Comparison of ENCODE assay signal across 17 cellular contexts in genomic region chr1:38940339-38941047, GRCh38. TPM values are rescaled to one million over a fixed set of nuclear protein-coding genes. Genes with fewer than 3 reads are reported as not detected.
DNase-seq lines count a peak whose midpoint lies in the region; ATAC-seq and TF ChIP-seq lines count a peak whose summit lies in the region.
"Had no signal": no experiment of that assay in that cellular context is flagged by ENCODE, and none has a peak within 500 bp of the region (broad histone marks: within the 10 kb centered on the region; RNA-seq: fewer than 3 reads in every experiment).

No MANE protein-coding gene starts in this region.

- no peaks in the 10 kb centered on the region for H3K9me3 Mint-ChIP-seq in Calu3 (ENCODE audit: low read depth, unreplicated experiment)
- H3K9me3 Mint-ChIP-seq: CD4-positive, alpha-beta T cell had no signal

- POLR2A ChIA-PET in PC-3 (lab: Charles Lee; ENCODE audit: unreplicated experiment): no interaction called here

- ATAC-seq in PC-3: no peak

- H3K27me3 Mint-ChIP-seq in Calu3 (ENCODE audit: unreplicated experiment): no peaks in the 10 kb centered on the region
- H3K27me3 Mint-ChIP-seq: CD4-positive, alpha-beta T cell had no signal

- H3K27me3 ChIP-seq in PC-3 (ENCODE audit: low read length): no peaks in the 10 kb centered on the region
- no peaks in the 10 kb centered on the region for H3K27me3 ChIP-seq in parathyroid adenoma (ENCODE audit: control insufficient read depth, insufficient read depth, low read length)

- BruUV-seq in Calu3 (replicated peaks; lab: Mats Ljungman, UMichigan): no TSS peak
- no TSS peak for BruUV-seq in PC-3 (replicated peaks; lab: Mats Ljungman, UMichigan)

- CTCF ChIA-PET in Calu3 (lab: Charles Lee) (interaction anchor here (1.1 kb wide), 1 partner anchor 12 kb away, joined by 3 read pairs; no protein-coding TSS in a partner anchor), PC-3 (lab: Charles Lee) (no interaction called here)

- H2AFZ ChIP-seq in PC-3 (ENCODE audit: low read length): peak overlapping the region; percentile 90; the same call in 1 of the 2 replicates
- H2AFZ ChIP-seq in parathyroid adenoma: no peak overlapping the region

- H3K27ac ChIP-seq in PC-3 (ENCODE audit: low read length) (no peak overlapping the region), epithelial cell of prostate (peak overlapping the region; percentile 51), parathyroid adenoma (no peak overlapping the region)

- TF ChIP-seq CTCF in Calu3 (IDR thresholded peaks at IDR 0.05; ENCODE audit: unreplicated experiment) (no peak), PC-3 (conservative IDR thresholded peaks at IDR 0.05; ENCODE audit: low read depth, low read length) (no peak), parathyroid adenoma (IDR thresholded peaks at IDR 0.05) (no peak)

- H3K4me3 Mint-ChIP-seq in Calu3 (ENCODE audit: low read depth, unreplicated experiment): peak overlapping the region; percentile 91
- H3K4me3 Mint-ChIP-seq: B cell; CD4-positive, alpha-beta T cell had no signal

- H3K36me3 ChIP-seq in PC-3 (ENCODE audit: low read depth, low read length): no peaks in the 10 kb centered on the region
- H3K36me3 ChIP-seq in parathyroid adenoma (ENCODE audit: control insufficient read depth, insufficient read depth, low read length): no peaks in the 10 kb centered on the region

- peak overlapping the region; percentile 34 for H3K27ac Mint-ChIP-seq in Calu3 (ENCODE audit: unreplicated experiment)
- H3K27ac Mint-ChIP-seq: B cell; CD4-positive, alpha-beta T cell had no signal

- H3K4me1 ChIP-seq in PC-3 (ENCODE audit: insufficient read depth, low read length) (peaks cover 4% of the 10 kb centered on the region; the same call in 1 of the 2 replicates), parathyroid adenoma (no peaks in the 10 kb centered on the region)

- no peaks in the 10 kb centered on the region for H3K9me3 ChIP-seq in PC-3 (ENCODE audit: low read length)
- H3K9me3 ChIP-seq in parathyroid adenoma (ENCODE audit: control insufficient read depth, low read length): no peaks in the 10 kb centered on the region

- H3F3A ChIP-seq in PC-3 (ENCODE audit: low read length, unreplicated experiment): no peaks in the 10 kb centered on the region

- H3K4me1 Mint-ChIP-seq in Calu3 (ENCODE audit: low read depth, unreplicated experiment): peaks cover 33% of the 10 kb centered on the region
- H3K4me1 Mint-ChIP-seq: B cell had no signal

- DNase-seq in Calu3: no peak
- no peak for DNase-seq in PC-3
- no peak for DNase-seq in epithelial cell of prostate (ENCODE audit: low read depth, low spot score)
- no peak for DNase-seq in GDM1 (lab: John Stamatoyannopoulos, UW)
- no peak for DNase-seq in NCI-H128 (lab: John Stamatoyannopoulos, UW; ENCODE audit: unreplicated experiment)
- DNase-seq in putamen (ENCODE audit: low spot score): no peak
- DNase-seq in effector CD8-positive, alpha-beta T cell (lab: John Stamatoyannopoulos, UW): no peak
- DNase-seq: CD4-positive, alpha-beta T cell; DND-41; GF-D8; NCI-H1048; NCI-H446; NCI-H748 treated with DMSO at 0.1 percent for 48 hours; SHP77 treated with DMSO at 0.1 percent for 48 hours had no signal

- peaks cover 15% of the 10 kb centered on the region for H3K36me3 Mint-ChIP-seq in Calu3 (ENCODE audit: insufficient read depth, unreplicated experiment)

- H3K4me3 ChIP-seq in PC-3 (ENCODE audit: low read length): peak overlapping the region; percentile 81
- no peak overlapping the region for H3K4me3 ChIP-seq in parathyroid adenoma (ENCODE audit: low read depth, low read length)

- H4K20me1 ChIP-seq in PC-3 (ENCODE audit: low read length): no peaks in the 10 kb centered on the region

- H3K4me2 ChIP-seq in PC-3 (ENCODE audit: low read length) (peak overlapping the region; percentile 89), parathyroid adenoma (ENCODE audit: low read length) (peak overlapping the region; percentile 17)

- H3K79me2 ChIP-seq in PC-3 (ENCODE audit: low read length) (0 out of 2 replicates have a peak, but pooled peaks cover 4% of the 10 kb centered on the region), parathyroid adenoma (no peaks in the 10 kb centered on the region)

- no peaks in the 10 kb centered on the region for H3K9me2 ChIP-seq in PC-3 (replicated peaks; ENCODE audit: low read length)

- intact Hi-C loops in Calu3 (cut with micrococcal nuclease; ENCODE audit: unreplicated experiment): loop anchor here (5.0 kb wide), 1 partner anchor 52 kb away; the partner anchor contains the start of gene AKIRIN1
- intact Hi-C loops in PC-3 (cut with micrococcal nuclease): no loop called here

- H3K9ac ChIP-seq in PC-3 (ENCODE audit: low read length): no peak overlapping the region
- H3K9ac ChIP-seq in parathyroid adenoma: no peak overlapping the region

RNA-seq across cellular contexts. Expression of gene RHBDL2, which starts 1.1 kb away (rescaled TPM):
- total RNA-seq in Calu3 (2022) (9.4 and 10.9 TPM in 2 replicates), PC-3 (2014; rRNA removed) (3.6 and 10.0 TPM in 2 replicates)
- total RNA-seq: B cell; CD4-positive, alpha-beta T cell; H4 had no signal

RNA-seq across cellular contexts. Expression of gene AKIRIN1, which starts 50.6 kb away (rescaled TPM):
- 69.1 and 75.9 TPM in 2 replicates for total RNA-seq in Calu3 (2022)
- total RNA-seq in PC-3 (2014; rRNA removed): 58.6 and 77.3 TPM in 2 replicates

RNA-seq across cellular contexts. Expression of gene GJA9, which starts 59.1 kb away (rescaled TPM):
- 0.56 TPM in 1 of 2 replicates, not detected in the other for total RNA-seq in Calu3 (2022)
- total RNA-seq in PC-3 (2014; rRNA removed): 0.35 TPM in 1 of 2 replicates, not detected in the other
- total RNA-seq: B cell; CD4-positive, alpha-beta T cell; H4 had no signal
